Comparison of ENCODE assay signal across 40 cellular contexts in genomic region chr7:16460789-16461465, GRCh38. TPM values are rescaled to one million over a fixed set of nuclear protein-coding genes. Genes with fewer than 3 reads are reported as not detected.
"Had no signal": no experiment of that assay in that cellular context is flagged by ENCODE, and none has a peak within 500 bp of the region (broad histone marks: within the 10 kb centered on the region; RNA-seq: fewer than 3 reads in every experiment).

No MANE protein-coding gene starts in this region.

- H3K4me3 ChIP-seq: ascending aorta, cardiac muscle cell, Peyer's patch, SJSA1 had no signal

- H3K36me3 ChIP-seq: ascending aorta, cardiac muscle cell, Peyer's patch, SJSA1, WERI-Rb-1 had no signal

- H3K4me1 ChIP-seq: ascending aorta, Peyer's patch had no signal

- H3K9ac ChIP-seq: KMS-11 had no signal

- ATAC-seq: activated T-cell treated with anti-CD3 and anti-CD28 coated beads, Interleukin-2, amount 50 U/mL, for 72 hours; activated T-helper 17 cell treated with anti-CD3 and anti-CD28 coated beads, Interleukin-2, amount 50 U/mL, for 72 hours; PC-3; SK-N-SH treated with all-trans-retinoic acid at 6 μM for 48 hours; T-cell had no signal

- H3K9me3 ChIP-seq: ascending aorta, Peyer's patch, SJSA1 had no signal

- DNase-seq: activated CD4-positive, alpha-beta memory T cell treated with anti-CD3 and anti-CD28 coated beads, Interleukin-2, amount 10 ng/mL, durations not matched to agents 7 days and 5 days; activated CD4-positive, alpha-beta T cell treated with anti-CD3 and anti-CD28 coated beads for 1 hour; activated CD4-positive, alpha-beta T cell treated with anti-CD3 and anti-CD28 coated beads for 48 hours; activated CD4-positive, CD25-positive, alpha-beta regulatory T cell; activated CD8-positive, alpha-beta memory T cell treated with anti-CD3 and anti-CD28 coated beads for 24 hours; activated effector memory CD4-positive, alpha-beta T cell treated with anti-CD3 and anti-CD28 coated beads, Interleukin-2, amount 50 U/mL, for 16 hours; activated naive CD4-positive, alpha-beta T cell; activated naive CD4-positive, alpha-beta T cell treated with anti-CD3 and anti-CD28 coated beads, Interleukin-2, amount 50 U/mL, for 16 hours; activated naive CD8-positive, alpha-beta T cell treated with anti-CD3 and anti-CD28 coated beads for 36 hours; activated T-cell treated with anti-CD3 and anti-CD28 coated beads, Interleukin-2, amount 50 U/mL, for 1 hour; activated T-cell treated with anti-CD3 and anti-CD28 coated beads, Interleukin-2, amount 50 U/mL, for 72 hours; amygdala; NCI-H1092 treated with DMSO at 0.1 percent for 48 hours; NCI-H1417; NCI-H146; NCI-H187 treated with DMSO at 0.1 percent for 48 hours; NCI-H2081; NCI-H2171 treated with DMSO at 0.1 percent for 48 hours; NCI-H2227 treated with DMSO at 0.1 percent for 48 hours; NCI-H446; NCI-H510A treated with DMSO at 0.1 percent for 48 hours; NCI-H526 treated with DMSO at 0.1 percent for 48 hours; NCI-H82; NK-92 treated with Interleukin-12 subunit alpha and Interleukin-12 subunit beta, amount 100 ng/mL, for 24 hours; PC-3; Peyer's patch; RPMI8226; SHP77 treated with DMSO at 0.1 percent for 48 hours; T-cell; T-helper 2 cell; T1000; WERI-Rb-1 had no signal

- H3K27me3 ChIP-seq: ascending aorta, cardiac muscle cell, Peyer's patch, SJSA1 had no signal

- H3K27ac ChIP-seq: ascending aorta, cardiac muscle cell, KMS-11, Peyer's patch, SJSA1, WERI-Rb-1 had no signal

- H3K4me2 ChIP-seq: KMS-11 had no signal

RNA-seq across cellular contexts. Expression of gene SOSTDC1, which starts 4.6 kb away (rescaled TPM):
- total RNA-seq: activated CD4-positive, alpha-beta memory T cell treated with anti-CD3 and anti-CD28 coated beads, Interleukin-2, amount 10 ng/mL, durations not matched to agents 7 days and 5 days; activated naive CD8-positive, alpha-beta T cell treated with anti-CD3 and anti-CD28 coated beads for 36 hours; activated T-cell treated with anti-CD3 and anti-CD28 coated beads, Interleukin-2, amount 50 U/mL, for 72 hours; activated T-helper 17 cell treated with anti-CD3 and anti-CD28 coated beads, Interleukin-2, amount 50 U/mL, for 72 hours; ascending aorta; LHCN-M2; M059J; T-cell had no signal

RNA-seq across cellular contexts. Expression of gene CRPPA, which starts 39.6 kb away (rescaled TPM):
- total RNA-seq: ascending aorta had no signal
